In genomic region chr3:115518100-115518852, GRCh38 we compare ENCODE assay signal across 9 cellular contexts.
A peak's percentile ranks its signal among the peaks of the same experiment; 100 is the strongest.
DNase-seq lines count a peak whose midpoint lies in the region; ATAC-seq and TF ChIP-seq lines count a peak whose summit lies in the region.
"Had no signal": no experiment of that assay in that cellular context is flagged by ENCODE, and none has a peak within 500 bp of the region (broad histone marks: within the 10 kb centered on the region; RNA-seq: fewer than 3 reads in every experiment).

No MANE protein-coding gene starts in this region.

- TF ChIP-seq EP300 in stomach (IDR thresholded peaks at IDR 0.05), result no peak

- H3K9me3 ChIP-seq in mesodermal cell (ENCODE audit: control insufficient read depth, low read length), result no peaks in the 10 kb centered on the region
- no peaks in the 10 kb centered on the region for H3K9me3 ChIP-seq in CD8-positive, alpha-beta T cell (ENCODE audit: low read length)
- no peaks in the 10 kb centered on the region for H3K9me3 ChIP-seq in stomach

- no peak overlapping the region for H3K4me3 ChIP-seq in mesodermal cell (ENCODE audit: extremely low read depth, insufficient read depth, low read length, poor library complexity, severe bottlenecking)
- H3K4me3 ChIP-seq in CD8-positive, alpha-beta T cell (ENCODE audit: low read depth, low read length), result no peak overlapping the region
- no peak overlapping the region for H3K4me3 ChIP-seq in stomach

- WGBS in mesodermal cell (ENCODE audit: insufficient coverage in 2 of 2), 2 experiments, result 73% methylated on average over 1 of the region's 4 CpGs; no CpG with 5 or more reads in 1 of the 2 experiments
- 51 to 62% (median 58%) methylated on average over 4 of the region's 4 CpGs for WGBS in stomach, 5 donors

- no peak for ATAC-seq in CD8-positive, alpha-beta T cell
- no peak for ATAC-seq in stimulated activated naive CD8-positive, alpha-beta T cell treated with anti-CD3 and anti-CD28 coated beads, Interleukin-15, Interleukin-2, amounts not matched to agents 100 U/mL and 50 U/mL, for 24 hours

- H3K27ac Mint-ChIP-seq in CD8-positive, alpha-beta T cell, result no peak overlapping the region

- H3K27me3 Mint-ChIP-seq in CD8-positive, alpha-beta T cell (ENCODE audit: low read depth), result peaks cover 24% of the 10 kb centered on the region

- no peaks in the 10 kb centered on the region for H3K27me3 ChIP-seq in CD8-positive, alpha-beta T cell (ENCODE audit: insufficient read depth, low read length)
- H3K27me3 ChIP-seq in stomach, result no peaks in the 10 kb centered on the region

- DNase-seq in AG20443 (ENCODE audit: low spot score) (peak; percentile 77), NCI-H146 (lab: John Stamatoyannopoulos, UW) (peak; percentile 81), dermis microvascular lymphatic vessel endothelial cell (ENCODE audit: low read depth in 2 of 2) (peak; percentile 62 to 82), stomach (no peak), NCI-H1930 (lab: John Stamatoyannopoulos, UW) (no peak)
- DNase-seq in CD8-positive, alpha-beta T cell, result no peak
- DNase-seq in stimulated activated naive CD8-positive, alpha-beta T cell treated with anti-CD3 and anti-CD28 coated beads, Interleukin-15, Interleukin-2, amounts not matched to agents 100 U/mL and 50 U/mL, for 24 hours, result no peak

- no peak for TF ChIP-seq POLR2A in stomach (IDR thresholded peaks at IDR 0.05)

- H3K4me1 ChIP-seq in mesodermal cell (ENCODE audit: control insufficient read depth, insufficient read depth, low read length, poor library complexity, severe bottlenecking), result peaks cover 9% of the 10 kb centered on the region
- H3K4me1 ChIP-seq in CD8-positive, alpha-beta T cell (ENCODE audit: insufficient read depth, low read length), result no peaks in the 10 kb centered on the region
- H3K4me1 ChIP-seq in stomach, result peaks cover 0 to 7% (median 4%) of the 10 kb centered on the region in 4 donors

- H3K9me3 Mint-ChIP-seq in CD8-positive, alpha-beta T cell, result no peaks in the 10 kb centered on the region
- H3K9me3 Mint-ChIP-seq: IgD-negative memory B cell had no signal

- no peak overlapping the region for H3K4me3 Mint-ChIP-seq in CD8-positive, alpha-beta T cell

- H3K36me3 ChIP-seq in mesodermal cell (ENCODE audit: control insufficient read depth, insufficient read depth, low read length), result no peaks in the 10 kb centered on the region
- H3K36me3 ChIP-seq in CD8-positive, alpha-beta T cell (ENCODE audit: insufficient read depth, low read length), result no peaks in the 10 kb centered on the region
- H3K36me3 ChIP-seq in stomach, result no peaks in the 10 kb centered on the region

- POLR2A ChIA-PET in CD8-positive, alpha-beta T cell (lab: Charles Lee), result no interaction called here

- H3K36me3 Mint-ChIP-seq in CD8-positive, alpha-beta T cell, result no peaks in the 10 kb centered on the region
- H3K36me3 Mint-ChIP-seq: IgD-negative memory B cell had no signal

- CTCF ChIA-PET in CD8-positive, alpha-beta T cell (lab: Charles Lee), result no interaction called here

- H3K4me1 Mint-ChIP-seq in CD8-positive, alpha-beta T cell (ENCODE audit: low read depth), result peaks cover 4% of the 10 kb centered on the region

- intact Hi-C loops in CD8-positive, alpha-beta T cell (cut with DNase I, micrococcal nuclease), result loop anchor here in 1 of 2 experiments (10.0 kb wide), 1 partner anchor 137 kb away; no protein-coding TSS in a partner anchor
- intact Hi-C loops in stomach (cut with DNase I; ENCODE audit: low total_unique reads), result no loop called here

- TF ChIP-seq CTCF in CD8-positive, alpha-beta T cell (IDR thresholded peaks at IDR 0.05), result no peak
- no peak for TF ChIP-seq CTCF in stomach (IDR thresholded peaks at IDR 0.05)

- H3K27ac ChIP-seq in mesodermal cell (ENCODE audit: low read depth, low read length, severe bottlenecking) (peak overlapping the region; percentile 54), stomach (no peak overlapping the region)
- H3K27ac ChIP-seq in CD8-positive, alpha-beta T cell (ENCODE audit: low read depth, low read length), result no peak overlapping the region

Comparison
In these comparisons a context has a peak if more than half of its experiments do, and no peak if none do; other contexts are left out.
1. DNase-seq: peak in AG20443 (single experiment), NCI-H146 (single experiment) and dermis microvascular lymphatic vessel endothelial cell (2 of 2); none in CD8-positive, alpha-beta T cell (0 of 7), stomach (single experiment), stimulated activated naive CD8-positive, alpha-beta T cell treated with anti-CD3 and anti-CD28 coated beads, Interleukin-15, Interleukin-2, amounts not matched to agents 100 U/mL and 50 U/mL, for 24 hours (single experiment) and NCI-H1930 (0 of 2).